In genomic region chr20:61157301-61157700, GRCh38 we compare ENCODE assay signal across 17 cellular contexts.
"Had no signal": no experiment of that assay in that cellular context is flagged by ENCODE, and none has a peak within 500 bp of the region (broad histone marks: within the 10 kb centered on the region; RNA-seq: fewer than 3 reads in every experiment).

No MANE protein-coding gene starts in this region.

- H3K27ac ChIP-seq: coronary artery, dorsolateral prefrontal cortex, esophagus muscularis mucosa, foreskin keratinocyte, gastroesophageal sphincter, heart left ventricle, hepatocyte, left lung, lower lobe of right lung had no signal

- H3K36me3 ChIP-seq: esophagus muscularis mucosa, gastroesophageal sphincter, heart left ventricle, left lung, lower lobe of right lung had no signal

- DNase-seq: dermis blood vessel endothelial cell; dorsolateral prefrontal cortex; effector CD4-positive, alpha-beta T cell; effector memory CD4-positive, alpha-beta T cell; foreskin keratinocyte; heart left ventricle; hypothalamus; left cardiac atrium; left lung; left ventricle myocardium superior; lower lobe of right lung; mesenchymal stem cell; mucosa of descending colon had no signal

- H3K4me1 ChIP-seq: foreskin keratinocyte, gastroesophageal sphincter, heart left ventricle, left lung, lower lobe of right lung had no signal

- H3K9me3 ChIP-seq: gastroesophageal sphincter, left lung, lower lobe of right lung, mucosa of descending colon had no signal

- H2AFZ ChIP-seq: hepatocyte had no signal

- ATAC-seq: foreskin keratinocyte, gastroesophageal sphincter, heart left ventricle, left cardiac atrium, left lung, left ventricle myocardium superior, lower lobe of right lung, mucosa of descending colon had no signal

- H3K4me3 ChIP-seq: coronary artery, dorsolateral prefrontal cortex, esophagus muscularis mucosa, gastroesophageal sphincter, heart left ventricle, hepatocyte, left lung, lower lobe of right lung, mucosa of descending colon had no signal

- H3K4me2 ChIP-seq: hepatocyte had no signal

- H3K27me3 ChIP-seq: esophagus muscularis mucosa, gastroesophageal sphincter had no signal

- H3K79me2 ChIP-seq: hepatocyte had no signal
